1 cellular context compared by ENCODE assay signal in the genomic region with DNA sequence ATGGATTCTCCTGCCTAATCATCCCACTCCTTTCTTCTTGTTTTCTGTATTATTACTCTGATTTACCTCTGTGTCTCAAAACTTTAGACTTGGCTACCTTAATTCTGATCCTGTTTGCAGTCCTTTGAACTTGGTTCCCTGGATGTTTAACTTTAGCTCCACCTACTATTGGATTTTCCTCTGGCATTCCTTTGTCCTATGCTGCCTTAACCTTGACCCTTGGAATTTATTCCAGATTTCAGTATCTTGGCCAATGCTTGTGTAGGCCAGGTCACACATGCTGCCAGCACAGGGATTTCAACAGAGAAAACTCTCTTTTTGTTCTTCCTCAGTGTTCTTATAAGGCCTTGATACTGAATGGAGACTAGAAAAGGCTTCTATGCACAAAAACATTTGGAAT.
A peak's percentile ranks its signal among the peaks of the same experiment; 100 is the strongest.
TF ChIP-seq lines count a peak whose summit lies in the region.

No MANE protein-coding gene starts in this region.

TF ChIP-seq in HepG2, 621 proteins besides CTCF, POLR2A, EP300 and RAD21 (continued from another document and continues in another):
- TF ChIP-seq CENPT (CRISPR knock-in tag; IDR thresholded peaks at IDR 0.05; ENCODE audit: low read depth) (no peak), RNF219 (CRISPR knock-in tag; IDR thresholded peaks at IDR 0.05) (no peak), ZNF512B (CRISPR knock-in tag; IDR thresholded peaks at IDR 0.05; ENCODE audit: borderline replicate concordance) (no peak), HNF4A (CRISPR knock-in tag; IDR thresholded peaks at IDR 0.05) (peak; percentile 94), ZNF496 (CRISPR knock-in tag; IDR thresholded peaks at IDR 0.05; ENCODE audit: insufficient replicate concordance) (no peak), FOSL2 (CRISPR knock-in tag; IDR thresholded peaks at IDR 0.05) (no peak), ZFP36 (IDR thresholded peaks at IDR 0.05; ENCODE audit: borderline replicate concordance, low read depth, low read length, partially characterized antibody) (no peak), E2F5 (CRISPR knock-in tag; conservative IDR thresholded peaks at IDR 0.05) (no peak), CEBPZ (IDR thresholded peaks at IDR 0.05; ENCODE audit: low read length) (no peak), RARA (CRISPR knock-in tag; IDR thresholded peaks at IDR 0.05) (peak; percentile 83), GATAD2A (CRISPR knock-in tag; IDR thresholded peaks at IDR 0.05) (peak; percentile 78), FOXJ3 (CRISPR knock-in tag; IDR thresholded peaks at IDR 0.05; ENCODE audit: borderline replicate concordance) (peak; percentile 74; the same call in 1 of the 2 replicates), SALL2 (CRISPR knock-in tag; IDR thresholded peaks at IDR 0.05) (no peak), DNMT3B (CRISPR knock-in tag; conservative IDR thresholded peaks at IDR 0.05) (no peak), THAP11 (CRISPR knock-in tag; IDR thresholded peaks at IDR 0.05) (no peak), ZNF530 (CRISPR knock-in tag; IDR thresholded peaks at IDR 0.05; ENCODE audit: low read depth) (no peak), MBD4 (IDR thresholded peaks at IDR 0.05; ENCODE audit: borderline replicate concordance, low read length) (no peak), ZFP36L1 (CRISPR knock-in tag; IDR thresholded peaks at IDR 0.05) (no peak), ZNF253 (CRISPR knock-in tag; IDR thresholded peaks at IDR 0.05; ENCODE audit: borderline replicate concordance) (no peak), FLYWCH1 (CRISPR knock-in tag; IDR thresholded peaks at IDR 0.05) (no peak), KAT7 (CRISPR knock-in tag; IDR thresholded peaks at IDR 0.05; ENCODE audit: borderline replicate concordance) (no peak), MATR3 (CRISPR knock-in tag; IDR thresholded peaks at IDR 0.05) (no peak), ZNF737 (CRISPR knock-in tag; IDR thresholded peaks at IDR 0.05; ENCODE audit: borderline replicate concordance) (no peak), ZNF326 (CRISPR knock-in tag; IDR thresholded peaks at IDR 0.05; ENCODE audit: borderline replicate concordance) (no peak), DZIP1 (CRISPR knock-in tag; IDR thresholded peaks at IDR 0.05) (no peak)
- TF ChIP-seq, protein P1, sequence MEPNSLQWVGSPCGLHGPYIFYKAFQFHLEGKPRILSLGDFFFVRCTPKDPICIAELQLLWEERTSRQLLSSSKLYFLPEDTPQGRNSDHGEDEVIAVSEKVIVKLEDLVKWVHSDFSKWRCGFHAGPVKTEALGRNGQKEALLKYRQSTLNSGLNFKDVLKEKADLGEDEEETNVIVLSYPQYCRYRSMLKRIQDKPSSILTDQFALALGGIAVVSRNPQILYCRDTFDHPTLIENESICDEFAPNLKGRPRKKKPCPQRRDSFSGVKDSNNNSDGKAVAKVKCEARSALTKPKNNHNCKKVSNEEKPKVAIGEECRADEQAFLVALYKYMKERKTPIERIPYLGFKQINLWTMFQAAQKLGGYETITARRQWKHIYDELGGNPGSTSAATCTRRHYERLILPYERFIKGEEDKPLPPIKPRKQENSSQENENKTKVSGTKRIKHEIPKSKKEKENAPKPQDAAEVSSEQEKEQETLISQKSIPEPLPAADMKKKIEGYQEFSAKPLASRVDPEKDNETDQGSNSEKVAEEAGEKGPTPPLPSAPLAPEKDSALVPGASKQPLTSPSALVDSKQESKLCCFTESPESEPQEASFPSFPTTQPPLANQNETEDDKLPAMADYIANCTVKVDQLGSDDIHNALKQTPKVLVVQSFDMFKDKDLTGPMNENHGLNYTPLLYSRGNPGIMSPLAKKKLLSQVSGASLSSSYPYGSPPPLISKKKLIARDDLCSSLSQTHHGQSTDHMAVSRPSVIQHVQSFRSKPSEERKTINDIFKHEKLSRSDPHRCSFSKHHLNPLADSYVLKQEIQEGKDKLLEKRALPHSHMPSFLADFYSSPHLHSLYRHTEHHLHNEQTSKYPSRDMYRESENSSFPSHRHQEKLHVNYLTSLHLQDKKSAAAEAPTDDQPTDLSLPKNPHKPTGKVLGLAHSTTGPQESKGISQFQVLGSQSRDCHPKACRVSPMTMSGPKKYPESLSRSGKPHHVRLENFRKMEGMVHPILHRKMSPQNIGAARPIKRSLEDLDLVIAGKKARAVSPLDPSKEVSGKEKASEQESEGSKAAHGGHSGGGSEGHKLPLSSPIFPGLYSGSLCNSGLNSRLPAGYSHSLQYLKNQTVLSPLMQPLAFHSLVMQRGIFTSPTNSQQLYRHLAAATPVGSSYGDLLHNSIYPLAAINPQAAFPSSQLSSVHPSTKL (CRISPR knock-in tag; IDR thresholded peaks at IDR 0.05), result peak; percentile 82
- TF ChIP-seq, protein P2, sequence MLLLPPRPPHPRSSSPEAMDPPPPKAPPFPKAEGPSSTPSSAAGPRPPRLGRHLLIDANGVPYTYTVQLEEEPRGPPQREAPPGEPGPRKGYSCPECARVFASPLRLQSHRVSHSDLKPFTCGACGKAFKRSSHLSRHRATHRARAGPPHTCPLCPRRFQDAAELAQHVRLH (CRISPR knock-in tag; IDR thresholded peaks at IDR 0.05; ENCODE audit: borderline replicate concordance, low read depth), result no peak
- TF ChIP-seq, protein P3, sequence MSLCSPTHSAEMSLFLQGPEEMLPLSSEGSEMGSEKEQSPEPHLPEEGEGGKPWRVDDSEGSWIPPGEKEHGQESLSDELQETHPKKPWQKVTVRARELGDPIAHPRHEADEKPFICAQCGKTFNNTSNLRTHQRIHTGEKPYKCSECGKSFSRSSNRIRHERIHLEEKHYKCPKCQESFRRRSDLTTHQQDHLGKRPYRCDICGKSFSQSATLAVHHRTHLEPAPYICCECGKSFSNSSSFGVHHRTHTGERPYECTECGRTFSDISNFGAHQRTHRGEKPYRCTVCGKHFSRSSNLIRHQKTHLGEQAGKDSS (CRISPR knock-in tag; IDR thresholded peaks at IDR 0.05; ENCODE audit: borderline replicate concordance, low read depth), result no peak
- TF ChIP-seq, protein P4, sequence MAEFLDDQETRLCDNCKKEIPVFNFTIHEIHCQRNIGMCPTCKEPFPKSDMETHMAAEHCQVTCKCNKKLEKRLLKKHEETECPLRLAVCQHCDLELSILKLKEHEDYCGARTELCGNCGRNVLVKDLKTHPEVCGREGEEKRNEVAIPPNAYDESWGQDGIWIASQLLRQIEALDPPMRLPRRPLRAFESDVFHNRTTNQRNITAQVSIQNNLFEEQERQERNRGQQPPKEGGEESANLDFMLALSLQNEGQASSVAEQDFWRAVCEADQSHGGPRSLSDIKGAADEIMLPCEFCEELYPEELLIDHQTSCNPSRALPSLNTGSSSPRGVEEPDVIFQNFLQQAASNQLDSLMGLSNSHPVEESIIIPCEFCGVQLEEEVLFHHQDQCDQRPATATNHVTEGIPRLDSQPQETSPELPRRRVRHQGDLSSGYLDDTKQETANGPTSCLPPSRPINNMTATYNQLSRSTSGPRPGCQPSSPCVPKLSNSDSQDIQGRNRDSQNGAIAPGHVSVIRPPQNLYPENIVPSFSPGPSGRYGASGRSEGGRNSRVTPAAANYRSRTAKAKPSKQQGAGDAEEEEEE (CRISPR knock-in tag; IDR thresholded peaks at IDR 0.05; ENCODE audit: borderline replicate concordance), result no peak
